Comparison of ENCODE assay signal across 1 cellular context in the genomic region with DNA sequence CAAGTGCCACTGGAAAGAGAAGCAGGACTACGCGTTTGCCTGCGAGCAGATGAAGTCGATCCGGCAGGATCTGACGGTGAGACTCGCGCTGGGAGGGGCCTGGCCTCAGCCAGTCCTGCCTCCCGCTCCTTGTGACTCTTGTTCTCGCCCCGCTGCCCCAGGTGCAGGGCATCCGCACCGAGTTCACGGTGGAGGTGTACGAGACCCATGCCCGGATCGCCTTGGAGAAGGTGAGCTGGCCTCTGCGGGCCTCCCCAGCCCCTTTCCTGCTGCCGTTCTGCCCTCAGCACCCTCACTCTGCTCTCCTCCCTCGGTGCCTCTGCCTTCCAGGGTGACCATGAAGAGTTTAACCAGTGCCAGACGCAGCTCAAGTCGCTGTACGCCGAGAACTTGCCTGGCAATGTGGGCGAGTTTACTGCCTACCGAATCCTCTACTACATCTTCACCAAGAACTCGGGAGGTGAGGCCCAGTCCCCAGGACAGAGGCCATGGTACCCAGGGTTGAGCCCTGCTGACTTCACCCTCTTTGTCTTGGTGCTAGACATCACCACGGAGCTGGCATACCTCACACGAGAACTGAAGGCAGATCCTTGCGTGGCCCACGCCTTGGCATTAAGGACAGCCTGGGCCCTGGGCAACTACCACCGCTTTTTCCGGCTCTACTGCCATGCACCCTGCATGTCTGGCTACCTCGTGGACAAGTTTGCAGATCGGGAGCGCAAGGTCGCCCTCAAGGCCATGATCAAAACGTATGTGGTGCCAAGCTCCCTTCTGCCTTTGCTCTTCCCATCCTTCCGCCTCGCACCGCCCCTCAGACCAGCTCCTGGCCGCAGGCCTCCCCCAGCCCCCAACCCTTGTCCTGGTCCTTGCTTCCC.
TF ChIP-seq lines count a peak whose summit lies in the region.

No MANE protein-coding gene starts in this region.

TF ChIP-seq in SK-N-SH, 30 proteins besides CTCF, POLR2A, EP300 and RAD21:
- TF ChIP-seq MEF2A (IDR thresholded peaks at IDR 0.05; ENCODE audit: borderline replicate concordance, low read depth), result no peak
- TF ChIP-seq, protein P1, sequence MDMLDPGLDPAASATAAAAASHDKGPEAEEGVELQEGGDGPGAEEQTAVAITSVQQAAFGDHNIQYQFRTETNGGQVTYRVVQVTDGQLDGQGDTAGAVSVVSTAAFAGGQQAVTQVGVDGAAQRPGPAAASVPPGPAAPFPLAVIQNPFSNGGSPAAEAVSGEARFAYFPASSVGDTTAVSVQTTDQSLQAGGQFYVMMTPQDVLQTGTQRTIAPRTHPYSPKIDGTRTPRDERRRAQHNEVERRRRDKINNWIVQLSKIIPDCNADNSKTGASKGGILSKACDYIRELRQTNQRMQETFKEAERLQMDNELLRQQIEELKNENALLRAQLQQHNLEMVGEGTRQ (IDR thresholded peaks at IDR 0.05; ENCODE audit: borderline replicate concordance, low read depth, low read length), result no peak
- TF ChIP-seq CHD2 (IDR thresholded peaks at IDR 0.05; ENCODE audit: low read length, partially characterized antibody), result no peak
- TF ChIP-seq GABPA (IDR thresholded peaks at IDR 0.05; ENCODE audit: low read depth), result no peak
- TF ChIP-seq JUND (IDR thresholded peaks at IDR 0.05), result no peak
- no peak for TF ChIP-seq FOXJ3 (CRISPR knock-in tag; IDR thresholded peaks at IDR 0.05)
- no peak for TF ChIP-seq MXI1 (IDR thresholded peaks at IDR 0.05; ENCODE audit: low read depth, low read length)
- TF ChIP-seq POLR2AphosphoS5 (IDR thresholded peaks at IDR 0.05; ENCODE audit: low read depth, low read length), result no peak
